Comparison of ENCODE assay signal across 8 cellular contexts in the genomic region with DNA sequence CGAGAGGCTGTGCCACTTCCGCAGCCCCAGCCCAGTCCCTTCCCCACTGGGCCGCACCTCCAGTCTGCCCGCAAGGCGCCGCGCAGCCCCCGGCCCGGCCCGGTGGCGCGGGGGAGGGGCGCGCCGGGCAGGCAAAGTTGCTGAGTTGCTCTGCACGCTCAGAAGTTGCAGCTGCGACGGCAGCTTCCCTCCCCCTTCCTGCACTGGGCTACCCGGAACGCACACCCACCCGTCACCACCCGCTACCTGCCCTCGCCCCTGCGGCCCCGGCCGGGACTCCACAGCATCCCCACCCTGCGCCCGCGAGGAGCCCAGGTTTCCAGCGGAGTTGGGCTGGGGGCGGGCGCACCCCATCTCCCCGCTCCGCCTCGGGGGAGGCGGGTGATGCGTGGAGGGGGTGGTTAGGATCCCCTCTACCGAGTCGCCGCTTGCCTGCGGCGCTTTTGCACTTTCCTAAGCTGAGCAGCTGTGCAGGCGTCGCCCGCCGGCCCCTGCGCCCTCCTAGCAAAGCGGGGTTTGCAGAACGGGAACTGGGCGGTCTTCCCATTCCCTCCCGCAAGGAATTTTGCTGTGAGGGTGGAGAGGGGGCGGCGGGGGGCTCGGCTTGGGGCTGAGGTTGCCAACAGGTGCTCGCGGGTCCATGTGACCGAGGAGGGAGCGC. TPM values are rescaled to one million over a fixed set of nuclear protein-coding genes. Genes with fewer than 3 reads are reported as not detected.
DNase-seq lines count a peak whose midpoint lies in the region; ATAC-seq and TF ChIP-seq lines count a peak whose summit lies in the region.

No MANE protein-coding gene starts in this region.

- H3K27ac Mint-ChIP-seq in activated naive CD8-positive, alpha-beta T cell, result no peak overlapping the region

- POLR2A ChIA-PET in Panc1 (lab: Charles Lee), result interaction anchor here (0.6 kb wide), 1 partner anchor 415 kb away, joined by 5 read pairs; no protein-coding TSS in a partner anchor

- peaks cover 2% of the 10 kb centered on the region; the same call in 1 of the 2 replicates for H3K27me3 ChIP-seq in Panc1 (ENCODE audit: control insufficient read depth, insufficient read depth, low read length)
- H3K27me3 ChIP-seq in right cardiac atrium (ENCODE audit: control insufficient read depth, insufficient read depth), result no peaks in the 10 kb centered on the region
- H3K27me3 ChIP-seq in sigmoid colon, result no peaks in the 10 kb centered on the region

- H3K9me3 Mint-ChIP-seq in activated naive CD8-positive, alpha-beta T cell (ENCODE audit: low read depth), result no peaks in the 10 kb centered on the region

- H3K27me3 Mint-ChIP-seq in activated naive CD8-positive, alpha-beta T cell, result no peaks in the 10 kb centered on the region

- DNase-seq in Panc1 (ENCODE audit: low read depth, low spot score), result no peak
- DNase-seq in right cardiac atrium, result peak; percentile 58 to 84 (median 79)
- peak; percentile 77 for DNase-seq in sigmoid colon
- DNase-seq in GM19240 (ENCODE audit: insufficient read length, low spot score), result no peak
- no peak for DNase-seq in GOT3 (lab: John Stamatoyannopoulos, UW)

- CTCF ChIA-PET in Panc1 (lab: Charles Lee), result no interaction called here

- no peaks in the 10 kb centered on the region for H3K36me3 Mint-ChIP-seq in activated naive CD8-positive, alpha-beta T cell

- H3K4me1 ChIP-seq in Panc1 (ENCODE audit: control insufficient read depth, insufficient read depth, low read length) (peaks cover 2% of the 10 kb centered on the region; the same call in 1 of the 2 replicates), right cardiac atrium (ENCODE audit: control insufficient read depth, insufficient read depth, low read length) (no peaks in the 10 kb centered on the region), sigmoid colon (peaks cover 0 to 20% (median 12%) of the 10 kb centered on the region in 4 donors)

- in situ Hi-C loops in Panc1 (cut with HindIII; ENCODE audit: low pct_unique_long_range_greater_than_20kb, low sequenced_read_pairs), result no loop called here

- intact Hi-C loops in Panc1 (cut with micrococcal nuclease; ENCODE audit: unreplicated experiment) (no loop called here), right cardiac atrium (cut with DNase I) (no loop called here), sigmoid colon (cut with DNase I) (loop anchor here (2.0 to 5.0 kb wide), 2 partner anchors 55 to 190 kb away; partner anchors contain the start of gene RREB1)

- no peaks in the 10 kb centered on the region for H3K36me3 ChIP-seq in Panc1 (ENCODE audit: control insufficient read depth, insufficient read depth, low read length)
- no peaks in the 10 kb centered on the region for H3K36me3 ChIP-seq in sigmoid colon

- BruUV-seq in Panc1 (replicated peaks; lab: Mats Ljungman, UMichigan), result no TSS peak

- under 1% methylated on average over 58 of the region's 58 CpGs for WGBS in right cardiac atrium
- WGBS in sigmoid colon, 2 donors, result 0 to 1% methylated on average over 58 of the region's 58 CpGs

- peak overlapping the region; percentile 52 for H3K4me3 Mint-ChIP-seq in activated naive CD8-positive, alpha-beta T cell

- no peaks in the 10 kb centered on the region for H3K9me3 ChIP-seq in Panc1 (ENCODE audit: control insufficient read depth, insufficient read depth, low read depth, low read length)
- H3K9me3 ChIP-seq in right cardiac atrium (ENCODE audit: control insufficient read depth, low read length), result no peaks in the 10 kb centered on the region
- no peaks in the 10 kb centered on the region for H3K9me3 ChIP-seq in sigmoid colon

- ATAC-seq in HG03103 (IDR thresholded peaks at IDR 0.05; ENCODE audit: low read depth, unreplicated experiment) (peak; percentile 51), Panc1 (peak; percentile 74), right cardiac atrium (peak; percentile 71 to 73)

- H3K27ac ChIP-seq in Panc1 (ENCODE audit: low read length) (no peak overlapping the region), right cardiac atrium (ENCODE audit: low read length) (peak overlapping the region; percentile 42), sigmoid colon (peak overlapping the region; percentile 65 to 82 (median 76))

- TF ChIP-seq POLR2A in sigmoid colon (IDR thresholded peaks at IDR 0.05), result no peak

- TF ChIP-seq CTCF in GM12875 (IDR thresholded peaks at IDR 0.05; ENCODE audit: borderline replicate concordance, insufficient read depth, low read depth, low read length) (no peak), Panc1 (IDR thresholded peaks at IDR 0.05) (no peak), sigmoid colon (IDR thresholded peaks at IDR 0.05) (no peak)

- H3K4me3 ChIP-seq in GM12875 (ENCODE audit: low read depth, low read length) (peak overlapping the region; percentile 61), Panc1 (ENCODE audit: low read depth in 2 of 2, low read length in 2 of 2) (peak overlapping the region; percentile 42 to 57), right cardiac atrium (ENCODE audit: low read length) (peak overlapping the region; percentile 47), sigmoid colon (peak overlapping the region; percentile 46 to 79 (median 58))

- no peak for TF ChIP-seq EP300 in sigmoid colon (IDR thresholded peaks at IDR 0.05)

- peaks cover 11% of the 10 kb centered on the region for H3K4me1 Mint-ChIP-seq in activated naive CD8-positive, alpha-beta T cell (ENCODE audit: low read depth)

RNA-seq across cellular contexts. Expression of gene RREB1, which starts 55.9 kb away (rescaled TPM):
- total RNA-seq in Panc1 (2021; ENCODE audit: unreplicated experiment), result 30.7 TPM
- polyA plus RNA-seq in Panc1 (2012; ENCODE audit: insufficient read length), result 17.9 TPM
- 10 to 100 TPM; 35.3 to 40.4 (median 38.0) TPM for total RNA-seq in right cardiac atrium
- 7.8 TPM for polyA plus RNA-seq in right cardiac atrium
- total RNA-seq in sigmoid colon, result 10 to 100 TPM; 18.9 to 31.9 (median 23.2) TPM
- polyA plus RNA-seq in sigmoid colon, result 10 to 100 TPM in 1 of 3 donors, 1 to 10 TPM in 2; 6.0 to 21.5 (median 9.9) TPM

Comparison
In these comparisons a context has a peak if more than half of its experiments do, and no peak if none do; other contexts are left out.
1. DNase-seq: peak in right cardiac atrium (3 of 3) and sigmoid colon (single experiment); none in Panc1 (single experiment), GM19240 (single experiment) and GOT3 (single experiment).
2. Peak in every context shown above with its lines, with median percentiles within 50 percentile points of each other: H3K4me3 ChIP-seq and ATAC-seq.